ENCODE assay signal across 1 cellular context in the genomic region with DNA sequence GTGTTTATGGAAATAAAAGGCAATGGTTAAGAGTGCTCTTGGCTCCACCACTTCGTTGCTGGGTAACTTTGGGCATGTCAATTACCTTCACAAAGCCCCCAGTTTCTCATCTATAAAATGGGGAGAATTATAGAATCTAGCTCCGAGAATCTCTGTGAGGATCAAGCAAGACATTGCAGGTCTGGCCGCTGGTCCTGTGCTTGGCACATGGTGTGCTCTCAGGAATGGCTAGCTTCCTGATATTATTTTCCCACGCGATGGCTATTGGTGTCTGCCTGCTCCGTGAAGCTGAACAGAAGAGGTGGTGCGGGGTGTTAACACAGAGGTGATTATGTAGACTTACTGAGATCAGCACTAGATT.
A peak's percentile ranks its signal among the peaks of the same experiment; 100 is the strongest.
TF ChIP-seq lines count a peak whose summit lies in the region.

No MANE protein-coding gene starts in this region.

TF ChIP-seq in HepG2, 621 proteins besides CTCF, POLR2A, EP300 and RAD21:
- TF ChIP-seq, protein P1, sequence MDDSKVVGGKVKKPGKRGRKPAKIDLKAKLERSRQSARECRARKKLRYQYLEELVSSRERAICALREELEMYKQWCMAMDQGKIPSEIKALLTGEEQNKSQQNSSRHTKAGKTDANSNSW (CRISPR knock-in tag; IDR thresholded peaks at IDR 0.05; ENCODE audit: borderline replicate concordance): 0 out of 2 replicates have a peak, but pooled peaks have one; percentile 19
- TF ChIP-seq FOXA1 (IDR thresholded peaks at IDR 0.05) (no peak), FOXA1 (CRISPR knock-in tag; IDR thresholded peaks at IDR 0.05) (no peak), MEIS1 (CRISPR knock-in tag; IDR thresholded peaks at IDR 0.05; ENCODE audit: borderline replicate concordance) (0 out of 2 replicates have a peak, but pooled peaks have one; percentile 2), CBX2 (IDR thresholded peaks at IDR 0.05; ENCODE audit: low read depth, low read length) (no peak), CBX2 (CRISPR knock-in tag; IDR thresholded peaks at IDR 0.05; ENCODE audit: low read depth) (0 out of 2 replicates have a peak, but pooled peaks have one; percentile 44), ZNF569 (CRISPR knock-in tag; IDR thresholded peaks at IDR 0.05; ENCODE audit: borderline replicate concordance) (0 out of 2 replicates have a peak, but pooled peaks have one; percentile 14), POLR2AphosphoS5 (IDR thresholded peaks at IDR 0.05; ENCODE audit: low read depth, low read length) (peak; percentile 30; the same call in 1 of the 2 replicates), ZNF354B (CRISPR knock-in tag; IDR thresholded peaks at IDR 0.05) (0 out of 2 replicates have a peak, but pooled peaks have one; percentile 31), ZNF33A (CRISPR knock-in tag; IDR thresholded peaks at IDR 0.05; ENCODE audit: borderline replicate concordance) (0 out of 2 replicates have a peak, but pooled peaks have one; percentile 40), ZNF337 (CRISPR knock-in tag; IDR thresholded peaks at IDR 0.05; ENCODE audit: borderline replicate concordance, low read depth) (0 out of 2 replicates have a peak, but pooled peaks have one; percentile 45), ELF3 (CRISPR knock-in tag; IDR thresholded peaks at IDR 0.05) (no peak), ELF4 (CRISPR knock-in tag; IDR thresholded peaks at IDR 0.05; ENCODE audit: borderline replicate concordance) (peak; percentile 40; the same call in 1 of the 2 replicates), CC2D1A (CRISPR knock-in tag; IDR thresholded peaks at IDR 0.05) (peak; percentile 96; the same call in 1 of the 2 replicates), FLYWCH1 (CRISPR knock-in tag; IDR thresholded peaks at IDR 0.05) (no peak), ZC3H4 (CRISPR knock-in tag; IDR thresholded peaks at IDR 0.05; ENCODE audit: borderline replicate concordance) (peak; percentile 96), ZNF138 (CRISPR knock-in tag; IDR thresholded peaks at IDR 0.05; ENCODE audit: low read depth) (no peak)
- TF ChIP-seq, protein P2, sequence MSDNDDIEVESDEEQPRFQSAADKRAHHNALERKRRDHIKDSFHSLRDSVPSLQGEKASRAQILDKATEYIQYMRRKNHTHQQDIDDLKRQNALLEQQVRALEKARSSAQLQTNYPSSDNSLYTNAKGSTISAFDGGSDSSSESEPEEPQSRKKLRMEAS (IDR thresholded peaks at IDR 0.05): peak; percentile 58; the same call in 1 of the 2 replicates
- TF ChIP-seq, protein P3, sequence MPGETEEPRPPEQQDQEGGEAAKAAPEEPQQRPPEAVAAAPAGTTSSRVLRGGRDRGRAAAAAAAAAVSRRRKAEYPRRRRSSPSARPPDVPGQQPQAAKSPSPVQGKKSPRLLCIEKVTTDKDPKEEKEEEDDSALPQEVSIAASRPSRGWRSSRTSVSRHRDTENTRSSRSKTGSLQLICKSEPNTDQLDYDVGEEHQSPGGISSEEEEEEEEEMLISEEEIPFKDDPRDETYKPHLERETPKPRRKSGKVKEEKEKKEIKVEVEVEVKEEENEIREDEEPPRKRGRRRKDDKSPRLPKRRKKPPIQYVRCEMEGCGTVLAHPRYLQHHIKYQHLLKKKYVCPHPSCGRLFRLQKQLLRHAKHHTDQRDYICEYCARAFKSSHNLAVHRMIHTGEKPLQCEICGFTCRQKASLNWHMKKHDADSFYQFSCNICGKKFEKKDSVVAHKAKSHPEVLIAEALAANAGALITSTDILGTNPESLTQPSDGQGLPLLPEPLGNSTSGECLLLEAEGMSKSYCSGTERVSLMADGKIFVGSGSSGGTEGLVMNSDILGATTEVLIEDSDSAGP (CRISPR knock-in tag; IDR thresholded peaks at IDR 0.05; ENCODE audit: borderline replicate concordance): no peak
- TF ChIP-seq, protein P4, sequence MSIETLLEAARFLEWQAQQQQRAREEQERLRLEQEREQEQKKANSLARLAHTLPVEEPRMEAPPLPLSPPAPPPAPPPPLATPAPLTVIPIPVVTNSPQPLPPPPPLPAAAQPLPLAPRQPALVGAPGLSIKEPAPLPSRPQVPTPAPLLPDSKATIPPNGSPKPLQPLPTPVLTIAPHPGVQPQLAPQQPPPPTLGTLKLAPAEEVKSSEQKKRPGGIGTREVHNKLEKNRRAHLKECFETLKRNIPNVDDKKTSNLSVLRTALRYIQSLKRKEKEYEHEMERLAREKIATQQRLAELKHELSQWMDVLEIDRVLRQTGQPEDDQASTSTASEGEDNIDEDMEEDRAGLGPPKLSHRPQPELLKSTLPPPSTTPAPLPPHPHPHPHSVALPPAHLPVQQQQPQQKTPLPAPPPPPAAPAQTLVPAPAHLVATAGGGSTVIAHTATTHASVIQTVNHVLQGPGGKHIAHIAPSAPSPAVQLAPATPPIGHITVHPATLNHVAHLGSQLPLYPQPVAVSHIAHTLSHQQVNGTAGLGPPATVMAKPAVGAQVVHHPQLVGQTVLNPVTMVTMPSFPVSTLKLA (IDR thresholded peaks at IDR 0.05): no peak
- TF ChIP-seq, protein P5, sequence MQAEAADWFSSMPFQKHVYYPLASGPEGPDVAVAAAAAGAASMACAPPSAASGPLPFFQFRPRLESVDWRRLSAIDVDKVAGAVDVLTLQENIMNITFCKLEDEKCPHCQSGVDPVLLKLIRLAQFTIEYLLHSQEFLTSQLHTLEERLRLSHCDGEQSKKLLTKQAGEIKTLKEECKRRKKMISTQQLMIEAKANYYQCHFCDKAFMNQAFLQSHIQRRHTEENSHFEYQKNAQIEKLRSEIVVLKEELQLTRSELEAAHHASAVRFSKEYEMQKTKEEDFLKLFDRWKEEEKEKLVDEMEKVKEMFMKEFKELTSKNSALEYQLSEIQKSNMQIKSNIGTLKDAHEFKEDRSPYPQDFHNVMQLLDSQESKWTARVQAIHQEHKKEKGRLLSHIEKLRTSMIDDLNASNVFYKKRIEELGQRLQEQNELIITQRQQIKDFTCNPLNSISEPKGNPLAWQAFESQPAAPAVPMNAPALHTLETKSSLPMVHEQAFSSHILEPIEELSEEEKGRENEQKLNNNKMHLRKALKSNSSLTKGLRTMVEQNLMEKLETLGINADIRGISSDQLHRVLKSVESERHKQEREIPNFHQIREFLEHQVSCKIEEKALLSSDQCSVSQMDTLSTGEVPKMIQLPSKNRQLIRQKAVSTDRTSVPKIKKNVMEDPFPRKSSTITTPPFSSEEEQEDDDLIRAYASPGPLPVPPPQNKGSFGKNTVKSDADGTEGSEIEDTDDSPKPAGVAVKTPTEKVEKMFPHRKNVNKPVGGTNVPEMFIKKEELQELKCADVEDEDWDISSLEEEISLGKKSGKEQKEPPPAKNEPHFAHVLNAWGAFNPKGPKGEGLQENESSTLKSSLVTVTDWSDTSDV (CRISPR knock-in tag; IDR thresholded peaks at IDR 0.05): no peak
- TF ChIP-seq, protein P6, sequence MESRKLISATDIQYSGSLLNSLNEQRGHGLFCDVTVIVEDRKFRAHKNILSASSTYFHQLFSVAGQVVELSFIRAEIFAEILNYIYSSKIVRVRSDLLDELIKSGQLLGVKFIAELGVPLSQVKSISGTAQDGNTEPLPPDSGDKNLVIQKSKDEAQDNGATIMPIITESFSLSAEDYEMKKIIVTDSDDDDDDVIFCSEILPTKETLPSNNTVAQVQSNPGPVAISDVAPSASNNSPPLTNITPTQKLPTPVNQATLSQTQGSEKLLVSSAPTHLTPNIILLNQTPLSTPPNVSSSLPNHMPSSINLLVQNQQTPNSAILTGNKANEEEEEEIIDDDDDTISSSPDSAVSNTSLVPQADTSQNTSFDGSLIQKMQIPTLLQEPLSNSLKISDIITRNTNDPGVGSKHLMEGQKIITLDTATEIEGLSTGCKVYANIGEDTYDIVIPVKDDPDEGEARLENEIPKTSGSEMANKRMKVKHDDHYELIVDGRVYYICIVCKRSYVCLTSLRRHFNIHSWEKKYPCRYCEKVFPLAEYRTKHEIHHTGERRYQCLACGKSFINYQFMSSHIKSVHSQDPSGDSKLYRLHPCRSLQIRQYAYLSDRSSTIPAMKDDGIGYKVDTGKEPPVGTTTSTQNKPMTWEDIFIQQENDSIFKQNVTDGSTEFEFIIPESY (CRISPR knock-in tag; IDR thresholded peaks at IDR 0.05): peak; percentile 52; the same call in 1 of the 2 replicates
- TF ChIP-seq, protein P7, sequence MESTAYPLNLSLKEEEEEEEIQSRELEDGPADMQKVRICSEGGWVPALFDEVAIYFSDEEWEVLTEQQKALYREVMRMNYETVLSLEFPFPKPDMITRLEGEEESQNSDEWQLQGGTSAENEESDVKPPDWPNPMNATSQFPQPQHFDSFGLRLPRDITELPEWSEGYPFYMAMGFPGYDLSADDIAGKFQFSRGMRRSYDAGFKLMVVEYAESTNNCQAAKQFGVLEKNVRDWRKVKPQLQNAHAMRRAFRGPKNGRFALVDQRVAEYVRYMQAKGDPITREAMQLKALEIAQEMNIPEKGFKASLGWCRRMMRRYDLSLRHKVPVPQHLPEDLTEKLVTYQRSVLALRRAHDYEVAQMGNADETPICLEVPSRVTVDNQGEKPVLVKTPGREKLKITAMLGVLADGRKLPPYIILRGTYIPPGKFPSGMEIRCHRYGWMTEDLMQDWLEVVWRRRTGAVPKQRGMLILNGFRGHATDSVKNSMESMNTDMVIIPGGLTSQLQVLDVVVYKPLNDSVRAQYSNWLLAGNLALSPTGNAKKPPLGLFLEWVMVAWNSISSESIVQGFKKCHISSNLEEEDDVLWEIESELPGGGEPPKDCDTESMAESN (CRISPR knock-in tag; conservative IDR thresholded peaks at IDR 0.05): 0 out of 2 replicates have a peak, but pooled peaks have one; percentile 13
- TF ChIP-seq, protein P8, sequence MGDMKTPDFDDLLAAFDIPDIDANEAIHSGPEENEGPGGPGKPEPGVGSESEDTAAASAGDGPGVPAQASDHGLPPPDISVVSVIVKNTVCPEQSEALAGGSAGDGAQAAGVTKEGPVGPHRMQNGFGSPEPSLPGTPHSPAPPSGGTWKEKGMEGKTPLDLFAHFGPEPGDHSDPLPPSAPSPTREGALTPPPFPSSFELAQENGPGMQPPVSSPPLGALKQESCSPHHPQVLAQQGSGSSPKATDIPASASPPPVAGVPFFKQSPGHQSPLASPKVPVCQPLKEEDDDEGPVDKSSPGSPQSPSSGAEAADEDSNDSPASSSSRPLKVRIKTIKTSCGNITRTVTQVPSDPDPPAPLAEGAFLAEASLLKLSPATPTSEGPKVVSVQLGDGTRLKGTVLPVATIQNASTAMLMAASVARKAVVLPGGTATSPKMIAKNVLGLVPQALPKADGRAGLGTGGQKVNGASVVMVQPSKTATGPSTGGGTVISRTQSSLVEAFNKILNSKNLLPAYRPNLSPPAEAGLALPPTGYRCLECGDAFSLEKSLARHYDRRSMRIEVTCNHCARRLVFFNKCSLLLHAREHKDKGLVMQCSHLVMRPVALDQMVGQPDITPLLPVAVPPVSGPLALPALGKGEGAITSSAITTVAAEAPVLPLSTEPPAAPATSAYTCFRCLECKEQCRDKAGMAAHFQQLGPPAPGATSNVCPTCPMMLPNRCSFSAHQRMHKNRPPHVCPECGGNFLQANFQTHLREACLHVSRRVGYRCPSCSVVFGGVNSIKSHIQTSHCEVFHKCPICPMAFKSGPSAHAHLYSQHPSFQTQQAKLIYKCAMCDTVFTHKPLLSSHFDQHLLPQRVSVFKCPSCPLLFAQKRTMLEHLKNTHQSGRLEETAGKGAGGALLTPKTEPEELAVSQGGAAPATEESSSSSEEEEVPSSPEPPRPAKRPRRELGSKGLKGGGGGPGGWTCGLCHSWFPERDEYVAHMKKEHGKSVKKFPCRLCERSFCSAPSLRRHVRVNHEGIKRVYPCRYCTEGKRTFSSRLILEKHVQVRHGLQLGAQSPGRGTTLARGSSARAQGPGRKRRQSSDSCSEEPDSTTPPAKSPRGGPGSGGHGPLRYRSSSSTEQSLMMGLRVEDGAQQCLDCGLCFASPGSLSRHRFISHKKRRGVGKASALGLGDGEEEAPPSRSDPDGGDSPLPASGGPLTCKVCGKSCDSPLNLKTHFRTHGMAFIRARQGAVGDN (CRISPR knock-in tag; IDR thresholded peaks at IDR 0.05): peak; percentile 53; the same call in 1 of the 2 replicates
- TF ChIP-seq, protein P9, sequence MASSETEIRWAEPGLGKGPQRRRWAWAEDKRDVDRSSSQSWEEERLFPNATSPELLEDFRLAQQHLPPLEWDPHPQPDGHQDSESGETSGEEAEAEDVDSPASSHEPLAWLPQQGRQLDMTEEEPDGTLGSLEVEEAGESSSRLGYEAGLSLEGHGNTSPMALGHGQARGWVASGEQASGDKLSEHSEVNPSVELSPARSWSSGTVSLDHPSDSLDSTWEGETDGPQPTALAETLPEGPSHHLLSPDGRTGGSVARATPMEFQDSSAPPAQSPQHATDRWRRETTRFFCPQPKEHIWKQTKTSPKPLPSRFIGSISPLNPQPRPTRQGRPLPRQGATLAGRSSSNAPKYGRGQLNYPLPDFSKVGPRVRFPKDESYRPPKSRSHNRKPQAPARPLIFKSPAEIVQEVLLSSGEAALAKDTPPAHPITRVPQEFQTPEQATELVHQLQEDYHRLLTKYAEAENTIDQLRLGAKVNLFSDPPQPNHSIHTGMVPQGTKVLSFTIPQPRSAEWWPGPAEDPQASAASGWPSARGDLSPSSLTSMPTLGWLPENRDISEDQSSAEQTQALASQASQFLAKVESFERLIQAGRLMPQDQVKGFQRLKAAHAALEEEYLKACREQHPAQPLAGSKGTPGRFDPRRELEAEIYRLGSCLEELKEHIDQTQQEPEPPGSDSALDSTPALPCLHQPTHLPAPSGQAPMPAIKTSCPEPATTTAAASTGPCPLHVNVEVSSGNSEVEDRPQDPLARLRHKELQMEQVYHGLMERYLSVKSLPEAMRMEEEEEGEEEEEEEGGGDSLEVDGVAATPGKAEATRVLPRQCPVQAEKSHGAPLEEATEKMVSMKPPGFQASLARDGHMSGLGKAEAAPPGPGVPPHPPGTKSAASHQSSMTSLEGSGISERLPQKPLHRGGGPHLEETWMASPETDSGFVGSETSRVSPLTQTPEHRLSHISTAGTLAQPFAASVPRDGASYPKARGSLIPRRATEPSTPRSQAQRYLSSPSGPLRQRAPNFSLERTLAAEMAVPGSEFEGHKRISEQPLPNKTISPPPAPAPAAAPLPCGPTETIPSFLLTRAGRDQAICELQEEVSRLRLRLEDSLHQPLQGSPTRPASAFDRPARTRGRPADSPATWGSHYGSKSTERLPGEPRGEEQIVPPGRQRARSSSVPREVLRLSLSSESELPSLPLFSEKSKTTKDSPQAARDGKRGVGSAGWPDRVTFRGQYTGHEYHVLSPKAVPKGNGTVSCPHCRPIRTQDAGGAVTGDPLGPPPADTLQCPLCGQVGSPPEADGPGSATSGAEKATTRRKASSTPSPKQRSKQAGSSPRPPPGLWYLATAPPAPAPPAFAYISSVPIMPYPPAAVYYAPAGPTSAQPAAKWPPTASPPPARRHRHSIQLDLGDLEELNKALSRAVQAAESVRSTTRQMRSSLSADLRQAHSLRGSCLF (CRISPR knock-in tag; IDR thresholded peaks at IDR 0.05; ENCODE audit: borderline replicate concordance): 0 out of 2 replicates have a peak, but pooled peaks have one; percentile 62
- TF ChIP-seq, protein P10, sequence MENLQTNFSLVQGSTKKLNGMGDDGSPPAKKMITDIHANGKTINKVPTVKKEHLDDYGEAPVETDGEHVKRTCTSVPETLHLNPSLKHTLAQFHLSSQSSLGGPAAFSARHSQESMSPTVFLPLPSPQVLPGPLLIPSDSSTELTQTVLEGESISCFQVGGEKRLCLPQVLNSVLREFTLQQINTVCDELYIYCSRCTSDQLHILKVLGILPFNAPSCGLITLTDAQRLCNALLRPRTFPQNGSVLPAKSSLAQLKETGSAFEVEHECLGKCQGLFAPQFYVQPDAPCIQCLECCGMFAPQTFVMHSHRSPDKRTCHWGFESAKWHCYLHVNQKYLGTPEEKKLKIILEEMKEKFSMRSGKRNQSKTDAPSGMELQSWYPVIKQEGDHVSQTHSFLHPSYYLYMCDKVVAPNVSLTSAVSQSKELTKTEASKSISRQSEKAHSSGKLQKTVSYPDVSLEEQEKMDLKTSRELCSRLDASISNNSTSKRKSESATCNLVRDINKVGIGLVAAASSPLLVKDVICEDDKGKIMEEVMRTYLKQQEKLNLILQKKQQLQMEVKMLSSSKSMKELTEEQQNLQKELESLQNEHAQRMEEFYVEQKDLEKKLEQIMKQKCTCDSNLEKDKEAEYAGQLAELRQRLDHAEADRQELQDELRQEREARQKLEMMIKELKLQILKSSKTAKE (CRISPR knock-in tag; IDR thresholded peaks at IDR 0.05; ENCODE audit: borderline replicate concordance): no peak
- TF ChIP-seq, protein P11, sequence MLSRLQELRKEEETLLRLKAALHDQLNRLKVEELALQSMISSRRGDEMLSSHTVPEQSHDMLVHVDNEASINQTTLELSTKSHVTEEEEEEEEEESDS (CRISPR knock-in tag; IDR thresholded peaks at IDR 0.05; ENCODE audit: borderline replicate concordance): 0 out of 2 replicates have a peak, but pooled peaks have one; percentile 36
